ENCODE assay signal across 8 cellular contexts in genomic region chr3:127483902-127484591, GRCh38.
DNase-seq lines count a peak whose midpoint lies in the region; ATAC-seq lines count a peak whose summit lies in the region.
"Had no signal": no experiment of that assay in that cellular context is flagged by ENCODE, and none has a peak within 500 bp of the region (broad histone marks: within the 10 kb centered on the region; RNA-seq: fewer than 3 reads in every experiment).

No MANE protein-coding gene starts in this region.

- H3K9me3 Mint-ChIP-seq in activated CD8-positive, alpha-beta memory T cell treated with anti-CD3 and anti-CD28 coated beads, Interleukin-2, amount 10 ng/mL, durations not matched to agents 7 days and 5 days (ENCODE audit: low read depth), result no peaks in the 10 kb centered on the region

- H3K27me3 Mint-ChIP-seq in activated CD8-positive, alpha-beta memory T cell treated with anti-CD3 and anti-CD28 coated beads, Interleukin-2, amount 10 ng/mL, durations not matched to agents 7 days and 5 days, result peaks cover 82% of the 10 kb centered on the region

- H3K4me1 Mint-ChIP-seq in activated CD8-positive, alpha-beta memory T cell treated with anti-CD3 and anti-CD28 coated beads, Interleukin-2, amount 10 ng/mL, durations not matched to agents 7 days and 5 days, result peaks cover 39% of the 10 kb centered on the region

- peak; percentile 50 for DNase-seq in GM19238 (ENCODE audit: insufficient read length, low spot score)
- DNase-seq in activated CD8-positive, alpha-beta memory T cell treated with anti-CD3 and anti-CD28 coated beads, Interleukin-2, amount 10 ng/mL, durations not matched to agents 7 days and 5 days, result peak; percentile 90
- peak; percentile 44 for DNase-seq in stimulated activated CD8-positive, alpha-beta memory T cell treated with anti-CD3 and anti-CD28 coated beads, Interleukin-4, amount 100 ng/mL, for 24 hours (ENCODE audit: low read depth)
- DNase-seq in RKO (ENCODE audit: low spot score), result no peak
- no peak for DNase-seq in foreskin melanocyte
- DNase-seq in 8988T, result no peak
- DNase-seq: NCI-H510A treated with DMSO at 0.1 percent for 48 hours had no signal

- no peaks in the 10 kb centered on the region for H3K36me3 Mint-ChIP-seq in activated CD8-positive, alpha-beta memory T cell treated with anti-CD3 and anti-CD28 coated beads, Interleukin-2, amount 10 ng/mL, durations not matched to agents 7 days and 5 days

- CTCF ChIA-PET in activated CD8-positive, alpha-beta memory T cell treated with anti-CD3 and anti-CD28 coated beads, Interleukin-2, amount 10 ng/mL, durations not matched to agents 7 days and 5 days (lab: Charles Lee), result interaction anchor here (0.8 to 1.3 kb wide), 4 partner anchors 28 to 732 kb away, joined by 3 to 4 read pairs (median 4); no protein-coding TSS in a partner anchor

- H3K4me3 Mint-ChIP-seq in activated CD8-positive, alpha-beta memory T cell treated with anti-CD3 and anti-CD28 coated beads, Interleukin-2, amount 10 ng/mL, durations not matched to agents 7 days and 5 days, result no peak overlapping the region

- H3K27ac Mint-ChIP-seq in activated CD8-positive, alpha-beta memory T cell treated with anti-CD3 and anti-CD28 coated beads, Interleukin-2, amount 10 ng/mL, durations not matched to agents 7 days and 5 days, result peak overlapping the region; percentile 73

- ATAC-seq in HG02981 (IDR thresholded peaks at IDR 0.05; ENCODE audit: unreplicated experiment), result peak; percentile 84
- ATAC-seq in activated CD8-positive, alpha-beta memory T cell treated with anti-CD3 and anti-CD28 coated beads, Interleukin-2, amount 10 ng/mL, durations not matched to agents 7 days and 5 days, result peak; percentile 81

Comparison
In these comparisons a context has a peak if more than half of its experiments do, and no peak if none do; other contexts are left out.
1. DNase-seq: peak in GM19238 (single experiment), activated CD8-positive, alpha-beta memory T cell treated with anti-CD3 and anti-CD28 coated beads, Interleukin-2, amount 10 ng/mL, durations not matched to agents 7 days and 5 days (single experiment) and stimulated activated CD8-positive, alpha-beta memory T cell treated with anti-CD3 and anti-CD28 coated beads, Interleukin-4, amount 100 ng/mL, for 24 hours (single experiment); none in RKO (single experiment), foreskin melanocyte (single experiment) and 8988T (single experiment).